11 cellular contexts compared by ENCODE assay signal in genomic region chr9:81759680-81760215, GRCh38.
A peak's percentile ranks its signal among the peaks of the same experiment; 100 is the strongest.
DNase-seq lines count a peak whose midpoint lies in the region; ATAC-seq and TF ChIP-seq lines count a peak whose summit lies in the region.
"Had no signal": no experiment of that assay in that cellular context is flagged by ENCODE, and none has a peak within 500 bp of the region (broad histone marks: within the 10 kb centered on the region; RNA-seq: fewer than 3 reads in every experiment).

No MANE protein-coding gene starts in this region.

- TF ChIP-seq CTCF in PC-9 (conservative IDR thresholded peaks at IDR 0.05) (no peak), endothelial cell (IDR thresholded peaks at IDR 0.05; ENCODE audit: unreplicated experiment) (no peak)

- H3K9me2 ChIP-seq in PC-9 (ENCODE audit: insufficient read depth) = no peaks in the 10 kb centered on the region

- intact Hi-C loops in PC-9 (cut with micrococcal nuclease; ENCODE audit: unreplicated experiment) = no loop called here

- H3K36me3 ChIP-seq in PC-9 (ENCODE audit: low read depth) = no peaks in the 10 kb centered on the region
- H3K36me3 ChIP-seq: neutrophil had no signal

- no peaks in the 10 kb centered on the region for H3K9me3 Mint-ChIP-seq in endothelial cell (ENCODE audit: unreplicated experiment)

- H3F3A ChIP-seq in PC-9 (ENCODE audit: insufficient read depth, low read depth) = no peaks in the 10 kb centered on the region

- H3K4me3 ChIP-seq in PC-9 = no peak overlapping the region

- ATAC-seq in HG03139 (IDR thresholded peaks at IDR 0.05; ENCODE audit: unreplicated experiment) (no peak), HG03439 (IDR thresholded peaks at IDR 0.05; ENCODE audit: unreplicated experiment) (no peak)

- H3K27ac Mint-ChIP-seq in endothelial cell (ENCODE audit: unreplicated experiment) = peak overlapping the region; percentile 7

- no peak overlapping the region for H3K4me3 Mint-ChIP-seq in endothelial cell (ENCODE audit: unreplicated experiment)

- no peaks in the 10 kb centered on the region for H3K9me3 ChIP-seq in PC-9 (ENCODE audit: insufficient read depth, low read depth)
- H3K9me3 ChIP-seq: neutrophil had no signal

- POLR2A ChIA-PET in PC-9 (lab: Charles Lee; ENCODE audit: unreplicated experiment) = no interaction called here

- no peak overlapping the region for H3K4me2 ChIP-seq in PC-9

- no peaks in the 10 kb centered on the region for H3K27me3 ChIP-seq in PC-9 (ENCODE audit: insufficient read depth, low read depth)
- H3K27me3 ChIP-seq: neutrophil had no signal

- no peak overlapping the region for H3K27ac ChIP-seq in PC-9
- H3K27ac ChIP-seq: neutrophil had no signal

- no peaks in the 10 kb centered on the region for H3K4me1 Mint-ChIP-seq in endothelial cell (ENCODE audit: unreplicated experiment)

- H3K79me2 ChIP-seq in PC-9 (ENCODE audit: low read depth) = no peaks in the 10 kb centered on the region

- DNase-seq in ELR (ENCODE audit: low read depth) = peak; percentile 94
- peak; percentile 31 to 47 for DNase-seq in PC-9
- no peak for DNase-seq in endothelial cell (ENCODE audit: low spot score)
- DNase-seq in non-pigmented ciliary epithelial cell (ENCODE audit: low read depth) = peak; percentile 96
- DNase-seq in NCI-H2227 treated with DMSO at 0.1 percent for 48 hours (lab: John Stamatoyannopoulos, UW) = no peak
- no peak for DNase-seq in GM19238 (ENCODE audit: insufficient read length, low spot score)
- DNase-seq: activated CD4-positive, alpha-beta T cell treated with anti-CD3 and anti-CD28 coated beads for 4 hours; hippocampal formation had no signal

- H4K20me1 ChIP-seq in PC-9 (ENCODE audit: insufficient read depth) = no peaks in the 10 kb centered on the region

- no peak overlapping the region for H2AFZ ChIP-seq in PC-9

- no peaks in the 10 kb centered on the region for H3K27me3 Mint-ChIP-seq in endothelial cell (ENCODE audit: unreplicated experiment)

- BruUV-seq in PC-9 (replicated peaks; lab: Mats Ljungman, UMichigan) = no TSS peak

- H3K36me3 Mint-ChIP-seq in endothelial cell (ENCODE audit: low read depth, unreplicated experiment) = no peaks in the 10 kb centered on the region

- H3K4me1 ChIP-seq in PC-9 (replicated peaks; ENCODE audit: insufficient read depth) = no peaks in the 10 kb centered on the region

- CTCF ChIA-PET in PC-9 (lab: Charles Lee) = no interaction called here

Comparison
In these comparisons a context has a peak if more than half of its experiments do, and no peak if none do; other contexts are left out.
1. DNase-seq: peak in ELR (single experiment), PC-9 (2 of 2) and non-pigmented ciliary epithelial cell (single experiment); none in endothelial cell (single experiment), NCI-H2227 treated with DMSO at 0.1 percent for 48 hours (single experiment) and GM19238 (single experiment).